ENCODE assay signal across 12 cellular contexts in genomic region chr9:129662239-129662638, GRCh38. TPM values are rescaled to one million over a fixed set of nuclear protein-coding genes. Genes with fewer than 3 reads are reported as not detected.
"Had no signal": no experiment of that assay in that cellular context is flagged by ENCODE, and none has a peak within 500 bp of the region (broad histone marks: within the 10 kb centered on the region; RNA-seq: fewer than 3 reads in every experiment).

No MANE protein-coding gene starts in this region.

RNA-seq across cellular contexts. Expression of gene PRRX2, which starts 3.2 kb away (rescaled TPM):
- total RNA-seq: activated naive CD8-positive, alpha-beta T cell treated with anti-CD3 and anti-CD28 coated beads, Interleukin-2, amount 10 ng/mL, durations not matched to agents 7 days and 5 days; astrocyte; bronchial epithelial cell; cerebellum had no signal

RNA-seq across cellular contexts. Expression of gene C9orf50, which starts 41.3 kb away (rescaled TPM):
- total RNA-seq: activated naive CD4-positive, alpha-beta T cell treated with anti-CD3 and anti-CD28 coated beads for 36 hours; activated naive CD8-positive, alpha-beta T cell treated with anti-CD3 and anti-CD28 coated beads for 36 hours; activated naive CD8-positive, alpha-beta T cell treated with anti-CD3 and anti-CD28 coated beads, Interleukin-2, amount 10 ng/mL, durations not matched to agents 7 days and 5 days; activated T-cell treated with anti-CD3 and anti-CD28 coated beads, Interleukin-2, amount 50 U/mL, for 4 hours; activated T-helper 1 cell treated with anti-CD3 and anti-CD28 coated beads, Interleukin-12 subunit alpha, Interleukin-12 subunit beta, Interleukin-2, Interleukin-4 antibody, amounts not matched to agents 30 ng/mL and 10 ng/mL and 1 ng/mL, durations not matched to agents 14 hours and 24 hours and 36 hours; activated T-helper 17 cell treated with anti-CD3 and anti-CD28 coated beads, Interleukin-2, amount 50 U/mL, for 72 hours; activated T-helper 2 cell treated with anti-CD3 and anti-CD28 coated beads, Interferon-gamma antibody, Interleukin-2, Interleukin-4, amounts not matched to agents 10 μg/mL and 5 μg/mL and 100 μg/mL, durations not matched to agents 14 hours and 24 hours and 36 hours; ascending aorta; body of pancreas; bronchial epithelial cell; cerebellum had no signal
